ENCODE assay signal across 10 cellular contexts in genomic region chr1:119554188-119554587, GRCh38. TPM values are rescaled to one million over a fixed set of nuclear protein-coding genes. Genes with fewer than 3 reads are reported as not detected.
DNase-seq lines count a peak whose midpoint lies in the region; ATAC-seq, FAIRE-seq and TF ChIP-seq lines count a peak whose summit lies in the region.
"Had no signal": no experiment of that assay in that cellular context is flagged by ENCODE, and none has a peak within 500 bp of the region (broad histone marks: within the 10 kb centered on the region; RNA-seq: fewer than 3 reads in every experiment).

No MANE protein-coding gene starts in this region.

- peaks cover 13% of the 10 kb centered on the region for H3K27me3 Mint-ChIP-seq in HFFc6 (ENCODE audit: insufficient read depth)
- no peaks in the 10 kb centered on the region for H3K27me3 Mint-ChIP-seq in stimulated activated naive CD8-positive, alpha-beta T cell treated with anti-CD3 and anti-CD28 coated beads, Interleukin-15, amount 100 ng/mL, for 72 hours
- H3K27me3 Mint-ChIP-seq: stimulated activated memory B cell treated with anti-CD40 and anti-IgM and Interleukin-4, amounts not matched to agents 10 μg/mL and 1 μg/mL and 100 μg/mL, for 72 hours had no signal

- no peak for FAIRE-seq in H54 (lab: Jason Lieb, UNC)
- FAIRE-seq: islet of Langerhans had no signal

- H3K4me3 Mint-ChIP-seq in HFFc6 = no peak overlapping the region
- H3K4me3 Mint-ChIP-seq in stimulated activated naive CD8-positive, alpha-beta T cell treated with anti-CD3 and anti-CD28 coated beads, Interleukin-15, amount 100 ng/mL, for 72 hours = no peak overlapping the region
- H3K4me3 Mint-ChIP-seq: stimulated activated memory B cell treated with anti-CD40 and anti-IgM and Interleukin-4, amounts not matched to agents 10 μg/mL and 1 μg/mL and 100 μg/mL, for 72 hours had no signal

- H3K36me3 Mint-ChIP-seq in HFFc6 (ENCODE audit: low read depth) = no peaks in the 10 kb centered on the region
- H3K36me3 Mint-ChIP-seq: stimulated activated memory B cell treated with anti-CD40 and anti-IgM and Interleukin-4, amounts not matched to agents 10 μg/mL and 1 μg/mL and 100 μg/mL, for 72 hours had no signal

- peak; percentile 69 for DNase-seq in HFFc6
- peak; percentile 83 for DNase-seq in NCI-H748 treated with DMSO at 0.1 percent for 48 hours (lab: John Stamatoyannopoulos, UW)
- peak; percentile 91 for DNase-seq in fibroblast of pulmonary artery (ENCODE audit: low read depth)
- DNase-seq in retinal pigment epithelial cell (ENCODE audit: low read depth) = peak; percentile 95
- DNase-seq in activated effector memory CD4-positive, alpha-beta T cell treated with anti-CD3 and anti-CD28 coated beads, Interleukin-2, amount 50 U/mL, for 16 hours = no peak
- DNase-seq in stimulated activated naive CD8-positive, alpha-beta T cell treated with anti-CD3 and anti-CD28 coated beads, Interleukin-15, amount 100 ng/mL, for 72 hours = no peak
- no peak for DNase-seq in H54 (ENCODE audit: insufficient read length, low spot score)
- DNase-seq in activated effector memory CD4-positive, alpha-beta T cell treated with Interleukin-2 at 50 U/mL for 16 hours = no peak

- no peaks in the 10 kb centered on the region for H3K9me3 Mint-ChIP-seq in HFFc6
- no peaks in the 10 kb centered on the region for H3K9me3 Mint-ChIP-seq in stimulated activated naive CD8-positive, alpha-beta T cell treated with anti-CD3 and anti-CD28 coated beads, Interleukin-15, amount 100 ng/mL, for 72 hours
- H3K9me3 Mint-ChIP-seq: stimulated activated memory B cell treated with anti-CD40 and anti-IgM and Interleukin-4, amounts not matched to agents 10 μg/mL and 1 μg/mL and 100 μg/mL, for 72 hours had no signal

- no peak for ATAC-seq in stimulated activated naive CD8-positive, alpha-beta T cell treated with anti-CD3 and anti-CD28 coated beads, Interleukin-15, amount 100 ng/mL, for 72 hours
- ATAC-seq: stimulated activated memory B cell treated with anti-CD40 and anti-IgM and Interleukin-4, amounts not matched to agents 10 μg/mL and 1 μg/mL and 100 μg/mL, for 72 hours had no signal

- TF ChIP-seq CTCF in HFFc6 (IDR thresholded peaks at IDR 0.05) (no peak), fibroblast of pulmonary artery (IDR thresholded peaks at IDR 0.05; ENCODE audit: low read length, missing control alignments) (no peak), retinal pigment epithelial cell (conservative IDR thresholded peaks at IDR 0.05; ENCODE audit: low read depth, low read length) (no peak)

- peaks cover 21% of the 10 kb centered on the region for H3K4me1 Mint-ChIP-seq in HFFc6 (ENCODE audit: low read depth)
- H3K4me1 Mint-ChIP-seq in stimulated activated naive CD8-positive, alpha-beta T cell treated with anti-CD3 and anti-CD28 coated beads, Interleukin-15, amount 100 ng/mL, for 72 hours = no peaks in the 10 kb centered on the region

- H3K4me3 ChIP-seq in fibroblast of pulmonary artery (replicated peaks; ENCODE audit: low read depth, low read length) (no peak overlapping the region), retinal pigment epithelial cell (ENCODE audit: low read length) (no peak overlapping the region)

- H3K27ac Mint-ChIP-seq in HFFc6 = peak overlapping the region; percentile 16; the same call in 1 of the 2 replicates
- H3K27ac Mint-ChIP-seq in stimulated activated naive CD8-positive, alpha-beta T cell treated with anti-CD3 and anti-CD28 coated beads, Interleukin-15, amount 100 ng/mL, for 72 hours = no peak overlapping the region
- H3K27ac Mint-ChIP-seq: stimulated activated memory B cell treated with anti-CD40 and anti-IgM and Interleukin-4, amounts not matched to agents 10 μg/mL and 1 μg/mL and 100 μg/mL, for 72 hours had no signal

- no peak for TF ChIP-seq POLR2A in H54 (IDR thresholded peaks at IDR 0.05; ENCODE audit: low read depth, low read length)

RNA-seq across cellular contexts. Expression of gene HSD3B1, which starts 47.2 kb away (rescaled TPM):
- total RNA-seq in HFFc6 (2021; fragmentation: NEBNext Ultra II Directional; extraction: Animal tissue kit (Norgen Biotek cat#: 25700)) = not detected

Comparison
In these comparisons a context has a peak if more than half of its experiments do, and no peak if none do; other contexts are left out.
1. DNase-seq: peak in HFFc6 (single experiment), NCI-H748 treated with DMSO at 0.1 percent for 48 hours (single experiment), fibroblast of pulmonary artery (single experiment) and retinal pigment epithelial cell (single experiment); none in activated effector memory CD4-positive, alpha-beta T cell treated with anti-CD3 and anti-CD28 coated beads, Interleukin-2, amount 50 U/mL, for 16 hours (single experiment), stimulated activated naive CD8-positive, alpha-beta T cell treated with anti-CD3 and anti-CD28 coated beads, Interleukin-15, amount 100 ng/mL, for 72 hours (0 of 2), H54 (single experiment) and activated effector memory CD4-positive, alpha-beta T cell treated with Interleukin-2 at 50 U/mL for 16 hours (single experiment).